In the genomic region with DNA sequence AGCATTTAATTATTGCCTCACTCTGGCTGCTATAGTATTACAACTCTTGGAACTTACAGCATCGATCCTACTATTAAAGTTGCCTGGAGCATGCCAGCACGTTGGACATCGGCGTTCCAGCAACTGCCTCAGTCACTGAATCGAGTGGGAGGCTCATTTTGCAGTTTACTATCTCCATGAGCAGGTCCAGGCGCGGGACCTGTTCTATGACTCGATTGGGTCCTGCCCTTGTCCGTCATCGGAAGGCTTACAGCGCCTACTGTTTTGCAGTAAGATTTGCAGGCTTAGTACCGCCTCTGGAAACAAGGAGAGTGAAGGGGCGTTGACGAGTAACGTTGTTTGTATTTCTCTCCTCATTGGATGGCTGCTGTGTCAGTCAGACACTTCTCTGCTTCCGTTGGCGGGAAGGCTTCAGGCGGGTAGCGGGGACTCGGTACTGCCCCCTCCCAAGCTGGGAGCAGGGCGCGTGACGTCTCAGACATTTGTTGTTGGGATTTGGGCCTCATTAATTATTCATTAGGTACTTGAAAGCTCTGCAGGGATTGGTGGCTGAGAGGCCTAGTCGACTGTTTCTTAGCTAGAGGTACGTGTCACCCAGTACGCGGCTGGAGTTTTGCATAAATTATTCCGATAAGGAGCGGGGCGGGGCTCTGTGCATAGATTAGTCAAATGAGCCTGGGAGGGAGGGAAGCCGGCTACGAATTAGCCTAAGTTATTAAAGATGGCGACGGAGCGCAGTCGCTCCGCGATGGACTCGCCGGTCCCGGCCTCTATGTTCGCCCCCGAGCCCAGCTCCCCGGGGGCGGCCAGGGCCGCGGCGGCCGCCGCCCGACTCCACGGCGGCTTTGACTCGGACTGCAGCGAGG, we compare ENCODE assay signal across 8 cellular contexts.
DNase-seq lines count a peak whose midpoint lies in the region; ATAC-seq, FAIRE-seq and TF ChIP-seq lines count a peak whose summit lies in the region.

Gene GTPBP1 (plus strand): TSS at position 710 of the 866 bp plus-strand sequence. CDS start 12 bp downstream, at position 722.

- DNase-seq in AG09319 (ENCODE audit: extremely low read depth, low read depth) = peak; percentile 100
- DNase-seq in NCI-H446 treated with DMSO at 0.1 percent for 48 hours (lab: John Stamatoyannopoulos, UW) = peak; percentile 100
- DNase-seq in cerebellar cortex (ENCODE audit: low spot score) = peak; percentile 100
- DNase-seq in stimulated activated CD4-positive, alpha-beta T cell treated with anti-CD3 and anti-CD28 coated beads, Interleukin-12 subunit alpha, Interleukin-12 subunit beta, amount 100 ng/mL, for 4 hours = peak; percentile 89

- TF ChIP-seq CTCF in AG09319 (IDR thresholded peaks at IDR 0.05; ENCODE audit: low read depth, low read length) = peak; percentile 1; the same call in 1 of the 2 replicates

- ATAC-seq in GM19035 (IDR thresholded peaks at IDR 0.05; ENCODE audit: unreplicated experiment) (peak; percentile 70), HG03354 (IDR thresholded peaks at IDR 0.05; ENCODE audit: poor library complexity, severe bottlenecking, unreplicated experiment) (peak; percentile 76)
- peak; percentile 84 to 87 for ATAC-seq in activated CD4-positive, CD25-positive, alpha-beta regulatory T cell treated with anti-CD3 and anti-CD28 coated beads, Interleukin-2, amount 50 U/mL, for 24 hours

- peak; percentile 100 for FAIRE-seq in islet of Langerhans (lab: Jason Lieb, UNC)

Comparison
In these comparisons a context has a peak if more than half of its experiments do, and no peak if none do; other contexts are left out.
1. Peak in every context shown above with its lines: DNase-seq and ATAC-seq.